In the genomic region with DNA sequence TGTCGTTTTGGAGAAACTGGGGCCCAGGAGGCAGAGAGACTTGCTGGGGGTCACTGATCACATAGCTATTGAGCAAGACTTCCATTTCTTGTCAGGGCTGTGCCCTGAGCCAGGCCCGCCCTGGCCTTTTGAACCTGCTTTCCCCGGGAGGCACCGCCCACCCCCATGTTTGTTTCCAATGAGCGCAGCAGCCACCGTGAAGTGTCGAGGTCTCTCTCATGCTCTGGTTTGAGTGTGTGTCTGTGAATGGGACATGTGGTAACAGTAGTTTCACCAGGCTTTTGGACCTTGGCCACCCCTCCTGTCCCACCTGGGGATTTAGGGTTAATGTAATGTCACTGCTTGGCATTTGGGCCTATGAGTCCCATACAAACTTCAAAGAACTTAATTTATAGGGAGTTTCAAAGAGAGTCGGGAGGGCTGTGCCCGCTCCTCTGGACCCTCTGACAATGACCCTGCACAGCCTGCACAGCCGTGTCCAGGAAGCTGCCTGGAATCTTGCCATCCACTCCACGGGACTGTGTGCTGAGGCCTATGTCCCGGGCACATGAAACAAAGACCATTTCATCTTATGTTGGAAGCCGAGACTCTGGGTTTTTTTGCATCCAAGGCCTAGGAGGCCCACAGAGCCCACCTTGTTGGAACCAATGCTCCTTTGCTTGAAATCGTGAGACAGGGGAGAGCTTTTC, we compare ENCODE assay signal across 1 cellular context.
A peak's percentile ranks its signal among the peaks of the same experiment; 100 is the strongest.
TF ChIP-seq lines count a peak whose summit lies in the region.

No MANE protein-coding gene starts in this region.

TF ChIP-seq in HepG2, 621 proteins besides CTCF, POLR2A, EP300 and RAD21 (continued from another document and continues in another):
- TF ChIP-seq, protein P1, sequence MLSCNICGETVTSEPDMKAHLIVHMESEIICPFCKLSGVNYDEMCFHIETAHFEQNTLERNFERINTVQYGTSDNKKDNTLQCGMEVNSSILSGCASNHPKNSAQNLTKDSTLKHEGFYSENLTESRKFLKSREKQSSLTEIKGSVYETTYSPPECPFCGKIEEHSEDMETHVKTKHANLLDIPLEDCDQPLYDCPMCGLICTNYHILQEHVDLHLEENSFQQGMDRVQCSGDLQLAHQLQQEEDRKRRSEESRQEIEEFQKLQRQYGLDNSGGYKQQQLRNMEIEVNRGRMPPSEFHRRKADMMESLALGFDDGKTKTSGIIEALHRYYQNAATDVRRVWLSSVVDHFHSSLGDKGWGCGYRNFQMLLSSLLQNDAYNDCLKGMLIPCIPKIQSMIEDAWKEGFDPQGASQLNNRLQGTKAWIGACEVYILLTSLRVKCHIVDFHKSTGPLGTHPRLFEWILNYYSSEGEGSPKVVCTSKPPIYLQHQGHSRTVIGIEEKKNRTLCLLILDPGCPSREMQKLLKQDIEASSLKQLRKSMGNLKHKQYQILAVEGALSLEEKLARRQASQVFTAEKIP (CRISPR knock-in tag; IDR thresholded peaks at IDR 0.05; ENCODE audit: borderline replicate concordance): no peak
- peak; percentile 61; the same call in 1 of the 2 replicates for TF ChIP-seq ZNF350 (CRISPR knock-in tag; IDR thresholded peaks at IDR 0.05; ENCODE audit: borderline replicate concordance, low read depth)
- no peak for TF ChIP-seq ETS1 (CRISPR knock-in tag; IDR thresholded peaks at IDR 0.05)
- no peak for TF ChIP-seq FOXP1 (IDR thresholded peaks at IDR 0.05)
- TF ChIP-seq FOXP1 (CRISPR knock-in tag; IDR thresholded peaks at IDR 0.05): peak; percentile 35; the same call in 1 of the 2 replicates
- 0 out of 2 replicates have a peak, but pooled peaks have one; percentile 70 for TF ChIP-seq PHF21A (CRISPR knock-in tag; IDR thresholded peaks at IDR 0.05)
- TF ChIP-seq ZNF333 (CRISPR knock-in tag; IDR thresholded peaks at IDR 0.05; ENCODE audit: borderline replicate concordance): no peak
- TF ChIP-seq SKI (IDR thresholded peaks at IDR 0.05; ENCODE audit: partially characterized antibody): peak; percentile 10
- TF ChIP-seq, protein P2, sequence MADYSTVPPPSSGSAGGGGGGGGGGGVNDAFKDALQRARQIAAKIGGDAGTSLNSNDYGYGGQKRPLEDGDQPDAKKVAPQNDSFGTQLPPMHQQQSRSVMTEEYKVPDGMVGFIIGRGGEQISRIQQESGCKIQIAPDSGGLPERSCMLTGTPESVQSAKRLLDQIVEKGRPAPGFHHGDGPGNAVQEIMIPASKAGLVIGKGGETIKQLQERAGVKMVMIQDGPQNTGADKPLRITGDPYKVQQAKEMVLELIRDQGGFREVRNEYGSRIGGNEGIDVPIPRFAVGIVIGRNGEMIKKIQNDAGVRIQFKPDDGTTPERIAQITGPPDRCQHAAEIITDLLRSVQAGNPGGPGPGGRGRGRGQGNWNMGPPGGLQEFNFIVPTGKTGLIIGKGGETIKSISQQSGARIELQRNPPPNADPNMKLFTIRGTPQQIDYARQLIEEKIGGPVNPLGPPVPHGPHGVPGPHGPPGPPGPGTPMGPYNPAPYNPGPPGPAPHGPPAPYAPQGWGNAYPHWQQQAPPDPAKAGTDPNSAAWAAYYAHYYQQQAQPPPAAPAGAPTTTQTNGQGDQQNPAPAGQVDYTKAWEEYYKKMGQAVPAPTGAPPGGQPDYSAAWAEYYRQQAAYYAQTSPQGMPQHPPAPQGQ (CRISPR knock-in tag; IDR thresholded peaks at IDR 0.05; ENCODE audit: borderline replicate concordance): no peak
- TF ChIP-seq ZNF687 (CRISPR knock-in tag; IDR thresholded peaks at IDR 0.05): peak; percentile 71
- no peak for TF ChIP-seq MEF2D (CRISPR knock-in tag; IDR thresholded peaks at IDR 0.05)
- peak; percentile 10; the same call in 1 of the 2 replicates for TF ChIP-seq NR2F2 (IDR thresholded peaks at IDR 0.05; ENCODE audit: borderline replicate concordance, low read depth)
- TF ChIP-seq, protein P3, sequence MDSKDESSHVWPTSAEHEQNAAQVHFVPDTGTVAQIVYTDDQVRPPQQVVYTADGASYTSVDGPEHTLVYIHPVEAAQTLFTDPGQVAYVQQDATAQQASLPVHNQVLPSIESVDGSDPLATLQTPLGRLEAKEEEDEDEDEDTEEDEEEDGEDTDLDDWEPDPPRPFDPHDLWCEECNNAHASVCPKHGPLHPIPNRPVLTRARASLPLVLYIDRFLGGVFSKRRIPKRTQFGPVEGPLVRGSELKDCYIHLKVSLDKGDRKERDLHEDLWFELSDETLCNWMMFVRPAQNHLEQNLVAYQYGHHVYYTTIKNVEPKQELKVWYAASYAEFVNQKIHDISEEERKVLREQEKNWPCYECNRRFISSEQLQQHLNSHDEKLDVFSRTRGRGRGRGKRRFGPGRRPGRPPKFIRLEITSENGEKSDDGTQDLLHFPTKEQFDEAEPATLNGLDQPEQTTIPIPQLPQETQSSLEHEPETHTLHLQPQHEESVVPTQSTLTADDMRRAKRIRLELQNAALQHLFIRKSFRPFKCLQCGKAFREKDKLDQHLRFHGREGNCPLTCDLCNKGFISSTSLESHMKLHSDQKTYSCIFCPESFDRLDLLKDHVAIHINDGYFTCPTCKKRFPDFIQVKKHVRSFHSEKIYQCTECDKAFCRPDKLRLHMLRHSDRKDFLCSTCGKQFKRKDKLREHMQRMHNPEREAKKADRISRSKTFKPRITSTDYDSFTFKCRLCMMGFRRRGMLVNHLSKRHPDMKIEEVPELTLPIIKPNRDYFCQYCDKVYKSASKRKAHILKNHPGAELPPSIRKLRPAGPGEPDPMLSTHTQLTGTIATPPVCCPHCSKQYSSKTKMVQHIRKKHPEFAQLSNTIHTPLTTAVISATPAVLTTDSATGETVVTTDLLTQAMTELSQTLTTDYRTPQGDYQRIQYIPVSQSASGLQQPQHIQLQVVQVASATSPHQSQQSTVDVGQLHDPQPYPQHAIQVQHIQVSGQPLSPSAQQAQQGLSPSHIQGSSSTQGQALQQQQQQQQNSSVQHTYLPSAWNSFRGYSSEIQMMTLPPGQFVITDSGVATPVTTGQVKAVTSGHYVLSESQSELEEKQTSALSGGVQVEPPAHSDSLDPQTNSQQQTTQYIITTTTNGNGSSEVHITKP (CRISPR knock-in tag; IDR thresholded peaks at IDR 0.05; ENCODE audit: low read depth): 0 out of 2 replicates have a peak, but pooled peaks have one; percentile 23
- TF ChIP-seq RCOR2 (CRISPR knock-in tag; IDR thresholded peaks at IDR 0.05): no peak
- TF ChIP-seq ARNT2 (CRISPR knock-in tag; IDR thresholded peaks at IDR 0.05; ENCODE audit: low read depth): no peak
- no peak for TF ChIP-seq ZNF329 (CRISPR knock-in tag; IDR thresholded peaks at IDR 0.05; ENCODE audit: low read depth)
- peak; percentile 29; the same call in 1 of the 2 replicates for TF ChIP-seq THAP11 (CRISPR knock-in tag; IDR thresholded peaks at IDR 0.05)
- TF ChIP-seq, protein P4, sequence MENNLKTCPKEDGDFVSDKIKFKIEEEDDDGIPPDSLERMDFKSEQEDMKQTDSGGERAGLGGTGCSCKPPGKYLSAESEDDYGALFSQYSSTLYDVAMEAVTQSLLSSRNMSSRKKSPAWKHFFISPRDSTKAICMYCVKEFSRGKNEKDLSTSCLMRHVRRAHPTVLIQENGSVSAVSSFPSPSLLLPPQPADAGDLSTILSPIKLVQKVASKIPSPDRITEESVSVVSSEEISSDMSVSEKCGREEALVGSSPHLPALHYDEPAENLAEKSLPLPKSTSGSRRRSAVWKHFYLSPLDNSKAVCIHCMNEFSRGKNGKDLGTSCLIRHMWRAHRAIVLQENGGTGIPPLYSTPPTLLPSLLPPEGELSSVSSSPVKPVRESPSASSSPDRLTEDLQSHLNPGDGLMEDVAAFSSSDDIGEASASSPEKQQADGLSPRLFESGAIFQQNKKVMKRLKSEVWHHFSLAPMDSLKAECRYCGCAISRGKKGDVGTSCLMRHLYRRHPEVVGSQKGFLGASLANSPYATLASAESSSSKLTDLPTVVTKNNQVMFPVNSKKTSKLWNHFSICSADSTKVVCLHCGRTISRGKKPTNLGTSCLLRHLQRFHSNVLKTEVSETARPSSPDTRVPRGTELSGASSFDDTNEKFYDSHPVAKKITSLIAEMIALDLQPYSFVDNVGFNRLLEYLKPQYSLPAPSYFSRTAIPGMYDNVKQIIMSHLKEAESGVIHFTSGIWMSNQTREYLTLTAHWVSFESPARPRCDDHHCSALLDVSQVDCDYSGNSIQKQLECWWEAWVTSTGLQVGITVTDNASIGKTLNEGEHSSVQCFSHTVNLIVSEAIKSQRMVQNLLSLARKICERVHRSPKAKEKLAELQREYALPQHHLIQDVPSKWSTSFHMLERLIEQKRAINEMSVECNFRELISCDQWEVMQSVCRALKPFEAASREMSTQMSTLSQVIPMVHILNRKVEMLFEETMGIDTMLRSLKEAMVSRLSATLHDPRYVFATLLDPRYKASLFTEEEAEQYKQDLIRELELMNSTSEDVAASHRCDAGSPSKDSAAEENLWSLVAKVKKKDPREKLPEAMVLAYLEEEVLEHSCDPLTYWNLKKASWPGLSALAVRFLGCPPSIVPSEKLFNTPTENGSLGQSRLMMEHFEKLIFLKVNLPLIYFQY (CRISPR knock-in tag; IDR thresholded peaks at IDR 0.05; ENCODE audit: borderline replicate concordance): no peak
- TF ChIP-seq, protein P5, sequence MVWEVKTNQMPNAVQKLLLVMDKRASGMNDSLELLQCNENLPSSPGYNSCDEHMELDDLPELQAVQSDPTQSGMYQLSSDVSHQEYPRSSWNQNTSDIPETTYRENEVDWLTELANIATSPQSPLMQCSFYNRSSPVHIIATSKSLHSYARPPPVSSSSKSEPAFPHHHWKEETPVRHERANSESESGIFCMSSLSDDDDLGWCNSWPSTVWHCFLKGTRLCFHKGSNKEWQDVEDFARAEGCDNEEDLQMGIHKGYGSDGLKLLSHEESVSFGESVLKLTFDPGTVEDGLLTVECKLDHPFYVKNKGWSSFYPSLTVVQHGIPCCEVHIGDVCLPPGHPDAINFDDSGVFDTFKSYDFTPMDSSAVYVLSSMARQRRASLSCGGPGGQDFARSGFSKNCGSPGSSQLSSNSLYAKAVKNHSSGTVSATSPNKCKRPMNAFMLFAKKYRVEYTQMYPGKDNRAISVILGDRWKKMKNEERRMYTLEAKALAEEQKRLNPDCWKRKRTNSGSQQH (CRISPR knock-in tag; IDR thresholded peaks at IDR 0.05; ENCODE audit: low read depth): no peak; the same call in 1 of the 2 replicates
- TF ChIP-seq IRF9 (CRISPR knock-in tag; IDR thresholded peaks at IDR 0.05; ENCODE audit: borderline replicate concordance): 0 out of 2 replicates have a peak, but pooled peaks have one; percentile 53
- no peak for TF ChIP-seq ZNF383 (CRISPR knock-in tag; IDR thresholded peaks at IDR 0.05; ENCODE audit: borderline replicate concordance)
- TF ChIP-seq MED8 (CRISPR knock-in tag; IDR thresholded peaks at IDR 0.05; ENCODE audit: insufficient replicate concordance): no peak
- no peak for TF ChIP-seq MAFG (CRISPR knock-in tag; IDR thresholded peaks at IDR 0.05)
- TF ChIP-seq MAFK (conservative IDR thresholded peaks at IDR 0.05 in 1 of 2, IDR thresholded peaks at IDR 0.05 in 1 of 2; ENCODE audit: low read length in 2 of 2): no peak
- TF ChIP-seq PPARG (CRISPR knock-in tag; conservative IDR thresholded peaks at IDR 0.05): peak; percentile 29; the same call in 1 of the 2 replicates
- TF ChIP-seq ELK4 (CRISPR knock-in tag; IDR thresholded peaks at IDR 0.05; ENCODE audit: borderline replicate concordance): no peak
- TF ChIP-seq, protein P6, sequence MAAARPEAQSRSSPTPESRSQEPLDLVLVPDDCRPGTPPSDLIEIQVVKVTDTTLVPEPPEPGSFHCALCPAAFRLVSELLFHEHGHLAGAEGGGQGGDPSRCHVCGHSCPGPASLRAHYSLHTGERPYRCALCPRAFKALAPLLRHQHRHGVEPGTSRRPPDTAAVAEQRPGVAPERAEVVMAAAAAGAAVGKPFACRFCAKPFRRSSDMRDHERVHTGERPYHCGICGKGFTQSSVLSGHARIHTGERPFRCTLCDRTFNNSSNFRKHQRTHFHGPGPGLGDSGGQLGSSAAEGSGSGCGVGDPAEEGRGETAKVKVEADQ (CRISPR knock-in tag; IDR thresholded peaks at IDR 0.05; ENCODE audit: borderline replicate concordance): no peak
- peak; percentile 18; the same call in 1 of the 2 replicates for TF ChIP-seq HIVEP1 (CRISPR knock-in tag; IDR thresholded peaks at IDR 0.05)
